In genomic region chr1:235566092-235566491, GRCh38 we compare ENCODE assay signal across 25 cellular contexts.
DNase-seq lines count a peak whose midpoint lies in the region; ATAC-seq and TF ChIP-seq lines count a peak whose summit lies in the region.
"Had no signal": no experiment of that assay in that cellular context is flagged by ENCODE, and none has a peak within 500 bp of the region (broad histone marks: within the 10 kb centered on the region; RNA-seq: fewer than 3 reads in every experiment).

No MANE protein-coding gene starts in this region.

- H3K79me2 ChIP-seq in mesendoderm (ENCODE audit: control insufficient read depth, insufficient read depth, low read length): no peaks in the 10 kb centered on the region

- DNase-seq in D341Med (ENCODE audit: low spot score): peak; percentile 12
- DNase-seq in choroid plexus epithelial cell (ENCODE audit: low read depth): peak; percentile 6
- peak; percentile 38 for DNase-seq in mesendoderm
- DNase-seq in cardiac septum (ENCODE audit: low spot score): no peak
- DNase-seq in activated effector memory CD4-positive, alpha-beta T cell treated with Interleukin-2 at 50 U/mL for 16 hours: no peak
- DNase-seq in activated CD8-positive, alpha-beta memory T cell treated with anti-CD3 and anti-CD28 coated beads, Interleukin-2, amount 50 U/mL, for 4 hours: no peak
- DNase-seq: AML-193; CD4-positive, alpha-beta T cell; DMS53; MV-4-11; NCI-H1105; NCI-H1436 treated with DMSO at 0.1 percent for 48 hours; NCI-H187 treated with DMSO at 0.1 percent for 48 hours; NCI-H2107; NCI-H226; NCI-H510A; NCI-H748 treated with DMSO at 0.1 percent for 48 hours; NK-92 treated with Interleukin-12 subunit alpha and Interleukin-12 subunit beta, amount 100 ng/mL, for 24 hours; PC-9 had no signal

- H3K4me3 ChIP-seq in HEK293 (ENCODE audit: low read depth, low read length) (no peak overlapping the region), choroid plexus epithelial cell (ENCODE audit: low read depth, low read length) (no peak overlapping the region), mesendoderm (ENCODE audit: low read length) (no peak overlapping the region)
- H3K4me3 ChIP-seq: A549; BLaER1 treated with 17β-estradiol and CSF1 and Interleukin-3, amounts not matched to agents 10 nM and 100 nM; PC-9; SJSA1 had no signal

- no peak overlapping the region for H2BK15ac ChIP-seq in mesendoderm (replicated peaks; ENCODE audit: low read depth)

- ATAC-seq in GM18505 (IDR thresholded peaks at IDR 0.05; ENCODE audit: unreplicated experiment): no peak
- ATAC-seq: A549, Right ventricle myocardium inferior had no signal

- no peak overlapping the region for H3K4ac ChIP-seq in mesendoderm (ENCODE audit: low read depth, low read length)

- TF ChIP-seq POLR2A in GM18505 (IDR thresholded peaks at IDR 0.05; ENCODE audit: borderline replicate concordance, extremely low read depth, insufficient read depth, insufficient read length): no peak

- no peaks in the 10 kb centered on the region for H3K9me3 ChIP-seq in HEK293 (ENCODE audit: control insufficient read depth, insufficient read depth, low read depth, low read length)
- H3K9me3 ChIP-seq: A549, SJSA1 had no signal

- no peak overlapping the region for H4K8ac ChIP-seq in mesendoderm (ENCODE audit: low read depth, low read length)

- no peak overlapping the region for H3K56ac ChIP-seq in mesendoderm (ENCODE audit: low read length)

- TF ChIP-seq CTCF in HEK293 (tag by site-specific recombination; IDR thresholded peaks at IDR 0.05): no peak
- TF ChIP-seq CTCF in choroid plexus epithelial cell (conservative IDR thresholded peaks at IDR 0.05; ENCODE audit: low read depth, low read length): no peak

- intact Hi-C loops in cardiac septum (cut with DNase I): no loop called here

- H3K4me1 ChIP-seq in HEK293 (ENCODE audit: control insufficient read depth, insufficient read depth, low read length) (no peaks in the 10 kb centered on the region), mesendoderm (ENCODE audit: control insufficient read depth, low read depth, low read length) (no peaks in the 10 kb centered on the region)
- H3K4me1 ChIP-seq: A549, SJSA1 had no signal

- peaks cover 0 to 4% of the 10 kb centered on the region in 2 experiments; a peak in 1 of 3 replicates for H3K36me3 ChIP-seq in HEK293 (ENCODE audit: control insufficient read depth in 2 of 2, insufficient read depth in 1 of 2, low read length in 2 of 2)
- no peaks in the 10 kb centered on the region for H3K36me3 ChIP-seq in mesendoderm (ENCODE audit: control insufficient read depth, insufficient read depth, low read length)
- H3K36me3 ChIP-seq: BLaER1 treated with 17β-estradiol and CSF1 and Interleukin-3, amounts not matched to agents 10 nM and 100 nM; SJSA1 had no signal

- no peaks in the 10 kb centered on the region for H3K27me3 ChIP-seq in mesendoderm (ENCODE audit: insufficient read depth, low read length, poor library complexity)
- H3K27me3 ChIP-seq: BLaER1 treated with 17β-estradiol and CSF1 and Interleukin-3, amounts not matched to agents 10 nM and 100 nM; SJSA1 had no signal

- no peak overlapping the region for H2AK5ac ChIP-seq in mesendoderm (ENCODE audit: low read length)

- H2BK5ac ChIP-seq in mesendoderm (ENCODE audit: low read length): no peak overlapping the region

- no CpG with 5 or more reads among the region's 8 CpGs for WGBS in mesendoderm (ENCODE audit: extremely low coverage, insufficient coverage, low lambda C conversion rate)

- POLR2A ChIA-PET in HEK293 (lab: Yijun Ruan, JAX): no interaction called here

- CTCF ChIA-PET in HEK293 (lab: Yijun Ruan, JAX): interaction anchor here (1.3 kb wide), 1 partner anchor 9 kb away, joined by 6 read pairs; no protein-coding TSS in a partner anchor

- H3K79me1 ChIP-seq in mesendoderm (ENCODE audit: low read length): no peaks in the 10 kb centered on the region

- H2BK120ac ChIP-seq in mesendoderm (ENCODE audit: low read depth, low read length): no peak overlapping the region

- H3K23ac ChIP-seq in mesendoderm (ENCODE audit: low read length): no peak overlapping the region

- H3K18ac ChIP-seq in mesendoderm (ENCODE audit: low read length): no peak overlapping the region

- H3K27ac ChIP-seq in HEK293 (ENCODE audit: extremely low read depth, low read depth, low read length): no peak overlapping the region
- H3K27ac ChIP-seq in mesendoderm (ENCODE audit: low read depth, low read length): no peak overlapping the region
- H3K27ac ChIP-seq: A549, PC-9, SJSA1 had no signal

- H3K4me2 ChIP-seq in mesendoderm (ENCODE audit: low read length): no peak overlapping the region
- H3K4me2 ChIP-seq: A549, PC-9 had no signal

- H3K9ac ChIP-seq in mesendoderm (ENCODE audit: low read length): no peak overlapping the region
- H3K9ac ChIP-seq: BLaER1 treated with 17β-estradiol and CSF1 and Interleukin-3, amounts not matched to agents 10 nM and 100 nM had no signal

- H4K5ac ChIP-seq in mesendoderm (ENCODE audit: low read length): no peak overlapping the region

TF ChIP-seq in HEK293, 187 proteins besides CTCF, POLR2A, EP300 and RAD21:
- TF ChIP-seq MYNN (tag by site-specific recombination; IDR thresholded peaks at IDR 0.05; ENCODE audit: borderline replicate concordance) (no peak), ZSCAN30 (tag by site-specific recombination; IDR thresholded peaks at IDR 0.05) (no peak), ZIC2 (tag by site-specific recombination; IDR thresholded peaks at IDR 0.05) (peak; percentile 76), KLF9 (tag by site-specific recombination; IDR thresholded peaks at IDR 0.05; ENCODE audit: low read depth) (no peak)

Comparison
In these comparisons a context has a peak if more than half of its experiments do, and no peak if none do; other contexts are left out.
1. DNase-seq: peak in D341Med (single experiment), choroid plexus epithelial cell (single experiment) and mesendoderm (single experiment); none in cardiac septum (single experiment), activated effector memory CD4-positive, alpha-beta T cell treated with Interleukin-2 at 50 U/mL for 16 hours (single experiment) and activated CD8-positive, alpha-beta memory T cell treated with anti-CD3 and anti-CD28 coated beads, Interleukin-2, amount 50 U/mL, for 4 hours (single experiment).